ENCODE assay signal across 8 cellular contexts in the genomic region with DNA sequence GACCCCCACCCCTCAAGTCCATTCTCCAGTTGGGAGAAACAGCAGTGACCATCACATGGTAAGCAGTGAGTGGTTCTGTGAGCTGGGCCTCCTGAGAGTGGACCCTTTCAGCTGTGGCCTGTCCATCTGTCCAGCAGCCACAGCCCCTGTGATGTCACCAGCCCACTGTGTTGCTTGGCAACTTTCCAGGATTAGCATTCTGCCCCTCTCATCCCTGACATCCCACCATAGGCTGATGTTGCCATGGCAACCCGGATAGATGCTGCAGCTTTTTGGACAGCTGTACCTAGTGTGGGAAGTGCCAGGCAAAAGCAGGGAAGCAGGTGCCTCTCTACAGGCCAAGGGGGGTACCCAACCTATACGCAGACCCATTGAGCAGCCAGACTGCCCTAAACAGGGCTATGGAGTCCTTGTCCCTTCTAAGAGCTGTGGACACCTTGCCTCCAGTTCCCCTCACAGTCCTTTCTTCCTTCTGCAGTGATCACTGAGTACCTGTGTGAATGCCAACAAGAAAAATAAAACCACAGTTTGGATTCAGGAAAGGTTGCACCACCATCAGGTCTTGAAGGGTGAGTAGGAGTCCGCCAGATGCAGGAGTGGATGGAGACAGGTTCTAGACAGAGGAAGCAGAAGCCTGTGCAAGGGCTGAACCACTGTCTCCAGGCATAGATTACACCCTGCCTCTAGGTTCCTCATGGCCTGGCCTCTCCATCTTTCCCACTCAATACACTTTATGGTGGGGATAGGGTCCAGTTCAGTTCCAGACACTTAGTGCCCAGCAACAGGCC. TPM values are rescaled to one million over a fixed set of nuclear protein-coding genes. Genes with fewer than 3 reads are reported as not detected.
DNase-seq lines count a peak whose midpoint lies in the region; ATAC-seq and TF ChIP-seq lines count a peak whose summit lies in the region.

A gene (plus strand): TSS at position 343 of the 788 bp plus-strand sequence. CDS start 6,124 bp downstream, outside the sequence.

- peak; percentile 4 for DNase-seq in DMS53 (lab: John Stamatoyannopoulos, UW)
- DNase-seq in DMS53 treated with DMSO at 0.1 percent for 48 hours (lab: John Stamatoyannopoulos, UW; ENCODE audit: unreplicated experiment) = no peak
- peak; percentile 55 for DNase-seq in NCI-H524 treated with DMSO at 0.1 percent for 48 hours (lab: John Stamatoyannopoulos, UW)
- DNase-seq in glutamatergic neuron = peak; percentile 81

- H3K4me3 Mint-ChIP-seq in glutamatergic neuron (ENCODE audit: unreplicated experiment) = peak within 1 kb of the TSS; percentile 78

- ATAC-seq in GM19351 (IDR thresholded peaks at IDR 0.05; ENCODE audit: unreplicated experiment) (no peak), GM19328 (IDR thresholded peaks at IDR 0.05; ENCODE audit: unreplicated experiment) (no peak), GM21619 (IDR thresholded peaks at IDR 0.05; ENCODE audit: unreplicated experiment) (no peak)

- H3K9me3 Mint-ChIP-seq in glutamatergic neuron (ENCODE audit: unreplicated experiment) = peaks cover 19% of the 10 kb centered on the region

- no peak within 1 kb of the TSS for H3K27ac ChIP-seq in rectal smooth muscle tissue (ENCODE audit: low read depth, low read length)

- TF ChIP-seq CTCF in glutamatergic neuron (IDR thresholded peaks at IDR 0.05; ENCODE audit: partially characterized antibody, unreplicated experiment) = no peak

- H3K4me1 ChIP-seq in rectal smooth muscle tissue (ENCODE audit: control insufficient read depth, insufficient read depth, low read length) = no peaks in the 10 kb centered on the region

- H3K4me3 ChIP-seq in rectal smooth muscle tissue (ENCODE audit: low read length) = peak within 1 kb of the TSS; percentile 71

- no peaks in the 10 kb centered on the region for H3K36me3 Mint-ChIP-seq in glutamatergic neuron (ENCODE audit: unreplicated experiment)

- H3K27ac Mint-ChIP-seq in glutamatergic neuron (ENCODE audit: unreplicated experiment) = peak within 1 kb of the TSS; percentile 99

- peaks cover 33% of the 10 kb centered on the region for H3K4me1 Mint-ChIP-seq in glutamatergic neuron (ENCODE audit: low read depth, unreplicated experiment)

- H3K36me3 ChIP-seq in rectal smooth muscle tissue (ENCODE audit: control insufficient read depth, insufficient read depth, low read length) = no peaks in the 10 kb centered on the region

- no peak within 1 kb of the TSS for H3K9ac ChIP-seq in rectal smooth muscle tissue (ENCODE audit: low read length)

- peaks cover 8% of the 10 kb centered on the region for H3K27me3 Mint-ChIP-seq in glutamatergic neuron (ENCODE audit: unreplicated experiment)

- H3K27me3 ChIP-seq in rectal smooth muscle tissue (ENCODE audit: control insufficient read depth, insufficient read depth, low read length) = no peaks in the 10 kb centered on the region

RNA-seq across cellular contexts. Expression of the gene that starts here (rescaled TPM):
- total RNA-seq in glutamatergic neuron (ENCODE audit: unreplicated experiment) = 8.9 TPM
